Comparison of ENCODE assay signal across 1 cellular context in the genomic region with DNA sequence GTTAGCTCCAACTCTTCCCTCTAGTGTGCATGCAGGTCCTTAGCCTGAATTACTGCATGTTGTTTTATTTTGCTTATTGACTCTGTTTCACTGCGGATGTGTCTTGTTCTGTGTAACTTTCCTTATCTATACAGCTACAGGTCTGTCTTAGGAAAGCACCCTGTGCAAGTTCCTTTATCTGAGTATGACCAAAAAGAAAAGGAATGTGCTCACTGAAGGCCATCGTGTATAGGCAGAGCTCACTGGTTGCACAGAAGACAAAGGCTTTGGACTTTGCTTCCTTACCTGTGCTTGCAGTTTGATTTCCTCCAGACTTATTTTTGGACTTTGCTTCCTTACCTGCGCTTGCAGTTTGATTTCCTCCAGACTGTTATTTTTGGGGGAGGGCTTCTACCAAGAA.
TF ChIP-seq lines count a peak whose summit lies in the region.

No MANE protein-coding gene starts in this region.

TF ChIP-seq in K562, 482 proteins besides CTCF, POLR2A, EP300 and RAD21 (continued from another document and continues in another):
- TF ChIP-seq, protein P1, sequence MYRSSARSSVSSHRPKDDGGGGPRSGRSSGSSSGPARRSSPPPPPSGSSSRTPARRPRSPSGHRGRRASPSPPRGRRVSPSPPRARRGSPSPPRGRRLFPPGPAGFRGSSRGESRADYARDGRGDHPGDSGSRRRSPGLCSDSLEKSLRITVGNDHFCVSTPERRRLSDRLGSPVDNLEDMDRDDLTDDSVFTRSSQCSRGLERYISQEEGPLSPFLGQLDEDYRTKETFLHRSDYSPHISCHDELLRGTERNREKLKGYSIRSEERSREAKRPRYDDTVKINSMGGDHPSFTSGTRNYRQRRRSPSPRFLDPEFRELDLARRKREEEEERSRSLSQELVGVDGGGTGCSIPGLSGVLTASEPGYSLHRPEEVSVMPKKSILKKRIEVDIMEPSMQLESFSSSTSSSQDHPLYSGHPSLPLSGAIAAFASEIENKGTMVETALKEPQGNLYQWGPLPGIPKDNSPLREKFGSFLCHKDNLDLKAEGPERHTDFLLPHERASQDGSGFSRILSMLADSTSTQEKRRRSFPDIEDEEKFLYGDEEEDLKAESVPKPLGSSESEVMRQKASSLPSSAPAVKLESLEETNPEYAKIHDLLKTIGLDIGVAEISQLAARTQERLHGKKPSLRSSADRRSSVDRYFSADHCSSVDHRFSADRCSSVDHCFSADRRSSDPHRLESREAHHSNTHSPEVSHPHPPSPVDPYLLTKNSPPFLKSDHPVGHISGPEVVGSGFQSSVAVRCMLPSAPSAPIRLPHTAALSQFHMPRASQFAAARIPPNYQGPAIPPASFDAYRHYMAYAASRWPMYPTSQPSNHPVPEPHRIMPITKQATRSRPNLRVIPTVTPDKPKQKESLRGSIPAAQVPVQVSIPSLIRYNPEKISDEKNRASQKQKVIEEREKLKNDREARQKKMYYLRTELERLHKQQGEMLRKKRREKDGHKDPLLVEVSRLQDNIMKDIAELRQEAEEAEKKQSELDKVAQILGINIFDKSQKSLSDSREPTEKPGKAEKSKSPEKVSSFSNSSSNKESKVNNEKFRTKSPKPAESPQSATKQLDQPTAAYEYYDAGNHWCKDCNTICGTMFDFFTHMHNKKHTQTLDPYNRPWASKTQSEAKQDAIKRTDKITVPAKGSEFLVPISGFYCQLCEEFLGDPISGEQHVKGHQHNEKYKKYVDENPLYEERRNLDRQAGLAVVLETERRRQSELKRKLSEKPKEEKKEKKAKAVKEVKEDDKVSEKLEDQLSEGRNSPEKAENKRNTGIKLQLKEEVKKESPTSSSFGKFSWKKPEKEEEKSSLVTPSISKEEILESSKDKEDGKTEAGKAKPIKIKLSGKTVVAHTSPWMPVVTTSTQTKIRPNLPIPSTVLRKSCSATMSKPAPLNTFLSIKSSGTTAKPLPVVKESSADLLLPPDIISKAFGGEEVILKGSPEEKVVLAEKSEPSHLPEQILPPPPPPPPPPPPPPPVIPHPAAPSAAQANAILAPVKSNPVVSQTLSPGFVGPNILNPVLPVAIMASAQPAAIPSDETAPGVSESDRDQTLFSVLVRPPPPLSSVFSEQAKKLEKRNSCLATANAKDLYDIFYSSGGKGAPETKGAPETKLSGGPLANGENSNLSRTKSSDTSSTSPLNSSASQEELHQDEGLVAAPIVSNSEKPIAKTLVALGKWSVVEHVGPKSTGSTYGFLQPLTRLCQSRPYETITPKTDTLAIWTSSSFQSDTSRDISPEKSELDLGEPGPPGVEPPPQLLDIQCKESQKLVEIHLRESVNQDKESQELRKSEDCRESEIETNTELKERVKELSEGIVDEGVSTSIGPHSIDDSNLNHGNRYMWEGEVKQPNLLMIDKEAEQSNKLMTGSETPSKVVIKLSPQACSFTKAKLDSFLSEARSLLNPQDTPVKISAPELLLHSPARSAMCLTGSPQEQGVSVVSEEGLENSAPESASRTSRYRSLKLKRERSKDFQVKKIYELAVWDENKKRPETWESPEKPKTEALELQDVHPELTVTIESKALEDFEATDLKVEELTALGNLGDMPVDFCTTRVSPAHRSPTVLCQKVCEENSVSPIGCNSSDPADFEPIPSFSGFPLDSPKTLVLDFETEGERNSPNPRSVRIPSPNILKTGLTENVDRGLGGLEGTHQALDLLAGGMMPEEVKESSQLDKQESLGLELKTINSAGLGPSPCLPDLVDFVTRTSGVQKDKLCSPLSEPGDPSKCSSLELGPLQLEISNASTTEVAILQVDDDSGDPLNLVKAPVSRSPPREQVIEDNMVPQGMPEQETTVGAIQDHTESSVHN (IDR thresholded peaks at IDR 0.05; ENCODE audit: borderline replicate concordance in 1 of 2, low read depth in 1 of 2): no peak
- TF ChIP-seq EZH2 (IDR thresholded peaks at IDR 0.05; ENCODE audit: borderline replicate concordance, low read depth, low read length): no peak
- TF ChIP-seq GTF2E2 (tag; IDR thresholded peaks at IDR 0.05): no peak
- TF ChIP-seq, protein P2, sequence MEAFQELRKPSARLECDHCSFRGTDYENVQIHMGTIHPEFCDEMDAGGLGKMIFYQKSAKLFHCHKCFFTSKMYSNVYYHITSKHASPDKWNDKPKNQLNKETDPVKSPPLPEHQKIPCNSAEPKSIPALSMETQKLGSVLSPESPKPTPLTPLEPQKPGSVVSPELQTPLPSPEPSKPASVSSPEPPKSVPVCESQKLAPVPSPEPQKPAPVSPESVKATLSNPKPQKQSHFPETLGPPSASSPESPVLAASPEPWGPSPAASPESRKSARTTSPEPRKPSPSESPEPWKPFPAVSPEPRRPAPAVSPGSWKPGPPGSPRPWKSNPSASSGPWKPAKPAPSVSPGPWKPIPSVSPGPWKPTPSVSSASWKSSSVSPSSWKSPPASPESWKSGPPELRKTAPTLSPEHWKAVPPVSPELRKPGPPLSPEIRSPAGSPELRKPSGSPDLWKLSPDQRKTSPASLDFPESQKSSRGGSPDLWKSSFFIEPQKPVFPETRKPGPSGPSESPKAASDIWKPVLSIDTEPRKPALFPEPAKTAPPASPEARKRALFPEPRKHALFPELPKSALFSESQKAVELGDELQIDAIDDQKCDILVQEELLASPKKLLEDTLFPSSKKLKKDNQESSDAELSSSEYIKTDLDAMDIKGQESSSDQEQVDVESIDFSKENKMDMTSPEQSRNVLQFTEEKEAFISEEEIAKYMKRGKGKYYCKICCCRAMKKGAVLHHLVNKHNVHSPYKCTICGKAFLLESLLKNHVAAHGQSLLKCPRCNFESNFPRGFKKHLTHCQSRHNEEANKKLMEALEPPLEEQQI (IDR thresholded peaks at IDR 0.05): peak; percentile 37; the same call in 1 of the 2 replicates
- no peak for TF ChIP-seq NUFIP1 (IDR thresholded peaks at IDR 0.05; ENCODE audit: partially characterized antibody)
- TF ChIP-seq NCOA6 (IDR thresholded peaks at IDR 0.05): no peak
- TF ChIP-seq AFF1 (IDR thresholded peaks at IDR 0.05; ENCODE audit: low read depth in 1 of 2, partially characterized antibody in 2 of 2): no peak
- no peak for TF ChIP-seq CLOCK (CRISPR knock-in tag; IDR thresholded peaks at IDR 0.05; ENCODE audit: borderline replicate concordance)
- TF ChIP-seq DPF2 (IDR thresholded peaks at IDR 0.05): peak; percentile 50
- TF ChIP-seq ELK3 (CRISPR knock-in tag; IDR thresholded peaks at IDR 0.05): no peak
- peak; percentile 86 for TF ChIP-seq ARID1B (IDR thresholded peaks at IDR 0.05)
- TF ChIP-seq SMARCA4 (IDR thresholded peaks at IDR 0.05): peak; percentile 73
- no peak for TF ChIP-seq HBP1 (CRISPR knock-in tag; IDR thresholded peaks at IDR 0.05)
- TF ChIP-seq TAL1 (IDR thresholded peaks at IDR 0.05): peak; percentile 83
- peak; percentile 65 for TF ChIP-seq MTA2 (IDR thresholded peaks at IDR 0.05; ENCODE audit: low read depth)
- no peak for TF ChIP-seq SIN3B (IDR thresholded peaks at IDR 0.05; ENCODE audit: low read depth)
- TF ChIP-seq ZBTB33 (CRISPR knock-in tag; IDR thresholded peaks at IDR 0.05): no peak
- peak; percentile 28 to 75; a peak in 3 of 4 replicates for TF ChIP-seq TRIM24 (IDR thresholded peaks at IDR 0.05)
- no peak for TF ChIP-seq YY1 (IDR thresholded peaks at IDR 0.05; ENCODE audit: borderline replicate concordance in 1 of 3, control insufficient read depth in 1 of 3, extremely low read depth in 1 of 3, insufficient read depth in 3 of 3, insufficient read length in 1 of 3, insufficient replicate concordance in 2 of 3, low read depth in 1 of 3, low read length in 2 of 3)
- 0 out of 4 replicates have a peak, but pooled peaks of 1 of the 2 experiments have one; percentile 13 for TF ChIP-seq MNT (conservative IDR thresholded peaks at IDR 0.05)
- TF ChIP-seq RBM39 (optimal IDR thresholded peaks at IDR 0.05; ENCODE audit: low read depth, low read length): no peak
- no peak for TF ChIP-seq MAFG (tag; conservative IDR thresholded peaks at IDR 0.05)
- no peak for TF ChIP-seq ZC3H4 (CRISPR knock-in tag; IDR thresholded peaks at IDR 0.05; ENCODE audit: borderline replicate concordance)
- TF ChIP-seq ZBTB8A (IDR thresholded peaks at IDR 0.05; ENCODE audit: partially characterized antibody): no peak
- no peak for TF ChIP-seq ZNF695 (CRISPR knock-in tag; IDR thresholded peaks at IDR 0.05)
- no peak for TF ChIP-seq SNRNP70 (optimal IDR thresholded peaks at IDR 0.05; ENCODE audit: low read depth, low read length)
- no peak for TF ChIP-seq MED1 (CRISPR knock-in tag; IDR thresholded peaks at IDR 0.05; ENCODE audit: borderline replicate concordance)
